ENCODE assay signal across 21 cellular contexts in the genomic region with DNA sequence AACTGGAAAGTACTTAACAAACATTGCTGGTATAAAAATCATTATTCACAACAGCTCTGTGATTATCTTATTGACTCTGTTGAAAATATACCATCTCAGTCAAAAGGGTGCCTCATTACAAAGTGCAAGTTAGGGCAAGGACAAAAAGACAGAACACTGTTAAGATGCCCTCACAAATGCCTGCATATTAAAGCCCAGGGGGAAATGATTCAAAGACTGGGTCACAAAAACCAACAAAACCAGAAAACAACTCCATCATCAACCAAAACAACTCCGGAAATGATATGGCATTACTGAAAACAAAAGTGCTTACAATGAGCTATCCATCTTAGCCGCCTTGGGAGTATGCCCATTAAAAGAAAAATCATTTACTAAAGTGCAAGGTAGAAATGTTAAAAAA. TPM values are rescaled to one million over a fixed set of nuclear protein-coding genes. Genes with fewer than 3 reads are reported as not detected.
"Had no signal": no experiment of that assay in that cellular context is flagged by ENCODE, and none has a peak within 500 bp of the region (broad histone marks: within the 10 kb centered on the region; RNA-seq: fewer than 3 reads in every experiment).

No MANE protein-coding gene starts in this region.

- H3K36me3 ChIP-seq: ascending aorta, brain microvascular endothelial cell, colonic mucosa, lower lobe of right lung, neural progenitor cell, prostate gland, thoracic aorta, upper lobe of right lung had no signal

- H3K9me3 ChIP-seq: ascending aorta, colonic mucosa, lower lobe of right lung, prostate gland, thoracic aorta, upper lobe of right lung had no signal

- H3K9me3 Mint-ChIP-seq: activated CD4-positive, alpha-beta memory T cell treated with anti-CD3 and anti-CD28 coated beads for 36 hours; activated naive CD4-positive, alpha-beta T cell treated with anti-CD3 and anti-CD28 coated beads, Interleukin-2, amount 50 U/mL, for 72 hours; activated T-helper 1 cell treated with anti-CD3 and anti-CD28 coated beads, Interleukin-12 subunit alpha, Interleukin-12 subunit beta, Interleukin-2, Interleukin-4 antibody, amounts not matched to agents 30 ng/mL and 10 ng/mL and 1 ng/mL, durations not matched to agents 14 hours and 24 hours and 36 hours; central memory CD8-positive, alpha-beta T cell; naive thymus-derived CD4-positive, alpha-beta T cell; neural progenitor cell had no signal

- H3K9ac ChIP-seq: neural progenitor cell had no signal

- H3K4me1 Mint-ChIP-seq: central memory CD8-positive, alpha-beta T cell; naive thymus-derived CD4-positive, alpha-beta T cell had no signal

- H3K27me3 ChIP-seq: ascending aorta, brain microvascular endothelial cell, colonic mucosa, neural progenitor cell, upper lobe of right lung had no signal

- H3K36me3 Mint-ChIP-seq: activated CD4-positive, alpha-beta memory T cell treated with anti-CD3 and anti-CD28 coated beads for 36 hours; activated naive CD4-positive, alpha-beta T cell treated with anti-CD3 and anti-CD28 coated beads, Interleukin-2, amount 50 U/mL, for 72 hours; naive thymus-derived CD4-positive, alpha-beta T cell; neural progenitor cell; WTC11 had no signal

- H3K4me2 ChIP-seq: neural progenitor cell had no signal

- H3K4me3 ChIP-seq: ascending aorta, colonic mucosa, lower lobe of right lung, neural progenitor cell, prostate gland, upper lobe of right lung had no signal

- DNase-seq: activated CD4-positive, alpha-beta memory T cell treated with anti-CD3 and anti-CD28 coated beads for 36 hours; activated gamma-delta T cell treated with Interleukin-2 at 50 U/mL for 16 hours; brain microvascular endothelial cell; colonic mucosa; lower lobe of right lung; naive thymus-derived CD4-positive, alpha-beta T cell; stimulated activated CD4-positive, alpha-beta T cell treated with anti-CD3 and anti-CD28 coated beads, Interleukin-2, amount 100 ng/mL, for 48 hours; stimulated activated CD8-positive, alpha-beta memory T cell treated with anti-CD3 and anti-CD28 coated beads, Interleukin-4, amount 100 ng/mL, for 48 hours; stimulated activated naive CD4-positive, alpha-beta T cell treated with Interleukin-2 at 50 U/mL for 16 hours; T1000; upper lobe of right lung had no signal

- H2AFZ ChIP-seq: neural progenitor cell had no signal

- H3K4me3 Mint-ChIP-seq: activated CD4-positive, alpha-beta memory T cell treated with anti-CD3 and anti-CD28 coated beads for 36 hours; activated T-helper 1 cell treated with anti-CD3 and anti-CD28 coated beads, Interleukin-12 subunit alpha, Interleukin-12 subunit beta, Interleukin-2, Interleukin-4 antibody, amounts not matched to agents 30 ng/mL and 10 ng/mL and 1 ng/mL, durations not matched to agents 14 hours and 24 hours and 36 hours; central memory CD8-positive, alpha-beta T cell; naive thymus-derived CD4-positive, alpha-beta T cell; neural progenitor cell; WTC11 had no signal

- H3K4me1 ChIP-seq: colonic mucosa, lower lobe of right lung, prostate gland, upper lobe of right lung had no signal

- H3K27ac Mint-ChIP-seq: activated CD4-positive, alpha-beta memory T cell treated with anti-CD3 and anti-CD28 coated beads for 36 hours; activated naive CD4-positive, alpha-beta T cell treated with anti-CD3 and anti-CD28 coated beads, Interleukin-2, amount 50 U/mL, for 72 hours; activated T-helper 1 cell treated with anti-CD3 and anti-CD28 coated beads, Interleukin-12 subunit alpha, Interleukin-12 subunit beta, Interleukin-2, Interleukin-4 antibody, amounts not matched to agents 30 ng/mL and 10 ng/mL and 1 ng/mL, durations not matched to agents 14 hours and 24 hours and 36 hours; naive thymus-derived CD4-positive, alpha-beta T cell; neural progenitor cell; WTC11 had no signal

- H3K27ac ChIP-seq: brain microvascular endothelial cell, colonic mucosa, epithelial cell of prostate, lower lobe of right lung, neural progenitor cell, prostate gland, upper lobe of right lung had no signal

RNA-seq across cellular contexts. Expression of a gene that starts 9.9 kb away (rescaled TPM):
- total RNA-seq: activated CD4-positive, alpha-beta memory T cell treated with anti-CD3 and anti-CD28 coated beads for 36 hours; activated naive CD4-positive, alpha-beta T cell treated with anti-CD3 and anti-CD28 coated beads, Interleukin-2, amount 50 U/mL, for 72 hours; activated T-helper 1 cell treated with anti-CD3 and anti-CD28 coated beads, Interleukin-12 subunit alpha, Interleukin-12 subunit beta, Interleukin-2, Interleukin-4 antibody, amounts not matched to agents 30 ng/mL and 10 ng/mL and 1 ng/mL, durations not matched to agents 14 hours and 24 hours and 36 hours; naive thymus-derived CD4-positive, alpha-beta T cell; T-helper 1 cell treated with Interleukin-12 subunit alpha and Interleukin-12 subunit beta and Interleukin-4 antibody, amounts not matched to agents 30 ng/mL and 1 ng/mL, for 36 hours had no signal
- polyA plus RNA-seq: naive thymus-derived CD4-positive, alpha-beta T cell had no signal
